Comparison of ENCODE assay signal across 27 cellular contexts in the genomic region with DNA sequence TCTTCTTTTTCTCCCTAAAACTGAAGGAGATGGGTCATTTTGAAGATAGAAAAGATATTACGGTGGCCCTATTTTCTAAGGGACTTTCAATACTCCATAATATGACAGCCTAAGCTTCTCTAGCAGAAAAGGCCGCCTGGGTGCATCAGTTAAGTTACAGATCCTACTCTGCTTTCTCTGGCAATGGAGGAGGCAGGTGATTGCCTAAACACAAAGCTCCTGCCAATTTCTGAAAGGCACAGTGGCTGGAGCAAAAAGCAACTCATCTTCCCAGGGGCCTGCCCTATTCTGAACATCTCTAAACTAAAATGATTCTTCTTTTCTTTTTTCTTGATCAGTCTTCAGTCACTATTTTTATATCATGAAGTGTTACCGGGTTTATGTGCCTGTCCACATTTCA.
"Had no signal": no experiment of that assay in that cellular context is flagged by ENCODE, and none has a peak within 500 bp of the region (broad histone marks: within the 10 kb centered on the region; RNA-seq: fewer than 3 reads in every experiment).

No MANE protein-coding gene starts in this region.

- H3K27ac ChIP-seq: ovary, parathyroid adenoma, psoas muscle, right lobe of liver, sigmoid colon, suprapubic skin, testis, tibial artery, transverse colon, upper lobe of right lung, uterus had no signal

- H3K4me3 ChIP-seq: ovary, psoas muscle, right lobe of liver, sigmoid colon, suprapubic skin, testis, tibial artery, transverse colon, upper lobe of right lung, uterus had no signal

- H3K36me3 ChIP-seq: ovary, right lobe of liver, sigmoid colon, suprapubic skin, tibial artery, transverse colon, upper lobe of right lung, uterus had no signal

- ATAC-seq: naive thymus-derived CD8-positive, alpha-beta T cell; natural killer cell treated with Interleukin-12 subunit alpha and Interleukin-12 subunit beta and Interleukin-15 and Interleukin-18, amount 100 ng/mL, for 72 hours; psoas muscle; right cardiac atrium; right lobe of liver; stimulated activated memory B cell treated with anti-CD40 and anti-IgM and Interleukin-4, amounts not matched to agents 10 μg/mL and 1 μg/mL and 100 μg/mL, for 72 hours; stimulated activated naive CD8-positive, alpha-beta T cell treated with anti-CD3 and anti-CD28 coated beads, Interleukin-15, amount 100 ng/mL, for 72 hours; stimulated activated naive CD8-positive, alpha-beta T cell treated with anti-CD3 and anti-CD28 coated beads, Interleukin-15, Interleukin-2, amounts not matched to agents 100 U/mL and 50 U/mL, for 24 hours; upper lobe of right lung had no signal

- H3K4me1 ChIP-seq: parathyroid adenoma, psoas muscle, right lobe of liver, sigmoid colon, suprapubic skin, testis, transverse colon, upper lobe of right lung, uterus had no signal

- H3K27me3 ChIP-seq: ovary, right lobe of liver, sigmoid colon, suprapubic skin, testis, tibial artery, transverse colon, upper lobe of right lung, uterus had no signal

- H3K9me3 ChIP-seq: ovary, psoas muscle, right lobe of liver, sigmoid colon, suprapubic skin, testis, tibial artery, transverse colon, upper lobe of right lung, uterus had no signal

- DNase-seq: naive thymus-derived CD8-positive, alpha-beta T cell; nephron progenitor cell; occipital lobe; ovary; posterior cingulate gyrus; psoas muscle; right cardiac atrium; right lobe of liver; sigmoid colon; small intestine; stimulated activated CD4-positive, alpha-beta T cell treated with anti-CD3 and anti-CD28 coated beads, Interleukin-12 subunit alpha, Interleukin-12 subunit beta, amount 100 ng/mL, for 4 hours; stimulated activated CD4-positive, alpha-beta T cell treated with anti-CD3 and anti-CD28 coated beads, Interleukin-1b, Interleukin-23, amount 100 ng/mL, for 48 hours; stimulated activated CD4-positive, alpha-beta T cell treated with anti-CD3 and anti-CD28 coated beads, Interleukin-4, amount 100 ng/mL, for 1 hour; stimulated activated CD4-positive, alpha-beta T cell treated with anti-CD3 and anti-CD28 coated beads, Interleukin-4, amount 100 ng/mL, for 4 hours; stimulated activated CD8-positive, alpha-beta memory T cell treated with anti-CD3 and anti-CD28 coated beads, Interleukin-4, amount 100 ng/mL, for 48 hours; stimulated activated naive CD4-positive, alpha-beta T cell; stimulated activated naive CD8-positive, alpha-beta T cell treated with anti-CD3 and anti-CD28 coated beads, Interleukin-15, amount 100 ng/mL, for 72 hours; stimulated activated naive CD8-positive, alpha-beta T cell treated with anti-CD3 and anti-CD28 coated beads, Interleukin-15, Interleukin-2, amounts not matched to agents 100 U/mL and 50 U/mL, for 24 hours; testis; tibial artery; transverse colon; upper lobe of right lung; uterus had no signal
